Comparison of ENCODE assay signal across 25 cellular contexts in genomic region chr17:33401253-33401652, GRCh38.
"Had no signal": no experiment of that assay in that cellular context is flagged by ENCODE, and none has a peak within 500 bp of the region (broad histone marks: within the 10 kb centered on the region; RNA-seq: fewer than 3 reads in every experiment).

No MANE protein-coding gene starts in this region.

- DNase-seq: activated CD4-positive, alpha-beta memory T cell treated with anti-CD3 and anti-CD28 coated beads, Interleukin-2, amount 10 ng/mL, durations not matched to agents 7 days and 5 days; activated CD4-positive, alpha-beta T cell treated with anti-CD3 and anti-CD28 coated beads for 1 hour; activated CD4-positive, alpha-beta T cell treated with anti-CD3 and anti-CD28 coated beads for 4 hours; activated CD4-positive, alpha-beta T cell treated with anti-CD3 and anti-CD28 coated beads, Interleukin-2, amount 10 ng/mL, durations not matched to agents 7 days and 5 days; activated CD4-positive, alpha-beta T cell treated with anti-CD3 and anti-CD28 coated beads, Interleukin-2, amount 50 U/mL, for 4 hours; activated CD8-positive, alpha-beta memory T cell treated with anti-CD3 and anti-CD28 coated beads, Interleukin-2, amount 50 U/mL, for 48 hours; activated gamma-delta T cell; activated naive CD4-positive, alpha-beta T cell; activated naive CD4-positive, alpha-beta T cell treated with anti-CD3 and anti-CD28 coated beads, Interleukin-2, amount 10 ng/mL, durations not matched to agents 7 days and 5 days; activated naive CD8-positive, alpha-beta T cell treated with anti-CD3 and anti-CD28 coated beads, Interleukin-2, amount 10 ng/mL, durations not matched to agents 7 days and 5 days; activated T-cell treated with anti-CD3 and anti-CD28 coated beads for 4 hours; activated T-cell treated with anti-CD3 and anti-CD28 coated beads, Interleukin-2, amount 50 U/mL, for 24 hours; activated T-cell treated with anti-CD3 and anti-CD28 coated beads, Interleukin-2, amount 50 U/mL, for 72 hours; brain microvascular endothelial cell; dorsolateral prefrontal cortex; effector memory CD4-positive, alpha-beta T cell; erythroblast; foreskin keratinocyte; gastrocnemius medialis; T-helper 2 cell had no signal

- H3K9me3 ChIP-seq: esophagus muscularis mucosa, gastrocnemius medialis had no signal

- H3K4me1 ChIP-seq: esophagus muscularis mucosa, foreskin keratinocyte, gastrocnemius medialis had no signal

- H3K36me3 ChIP-seq: brain microvascular endothelial cell, esophagus muscularis mucosa, gastrocnemius medialis had no signal

- H3K4me3 ChIP-seq: coronary artery, dorsolateral prefrontal cortex, esophagus muscularis mucosa, gastrocnemius medialis had no signal

- H3K27me3 ChIP-seq: brain microvascular endothelial cell, foreskin keratinocyte had no signal

- H3K27ac ChIP-seq: brain microvascular endothelial cell, coronary artery, dorsolateral prefrontal cortex, esophagus muscularis mucosa, foreskin keratinocyte, gastrocnemius medialis had no signal

- ATAC-seq: activated naive CD4-positive, alpha-beta T cell treated with anti-CD3 and anti-CD28 coated beads, Interleukin-2, amount 50 U/mL, for 72 hours; activated T-cell treated with anti-CD3 and anti-CD28 coated beads, Interleukin-2, amount 50 U/mL, for 72 hours; foreskin keratinocyte; gastrocnemius medialis had no signal

- FAIRE-seq: astrocyte, bronchial epithelial cell had no signal
